ENCODE assay signal across 13 cellular contexts in the genomic region with DNA sequence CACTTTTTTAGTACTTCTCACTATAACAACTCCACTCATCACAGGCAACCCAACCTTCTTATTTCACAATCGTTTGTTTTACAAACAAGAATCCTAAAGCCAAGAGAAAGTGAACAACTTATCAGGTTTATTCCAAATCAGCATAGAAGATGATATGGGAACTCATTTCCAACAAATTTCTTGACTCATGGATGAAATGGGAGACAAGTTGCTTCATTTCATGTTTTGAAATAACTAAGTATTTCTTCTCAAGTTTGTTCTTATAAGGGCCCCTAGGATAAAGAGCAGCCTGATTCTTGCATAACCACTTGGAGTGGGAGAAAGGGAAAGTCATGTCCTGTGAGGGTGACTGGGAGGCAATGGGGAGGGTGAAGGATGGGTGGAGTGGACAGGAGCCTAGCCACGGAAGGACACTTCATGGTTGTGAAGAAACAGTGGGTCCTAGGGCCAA.
DNase-seq lines count a peak whose midpoint lies in the region; ATAC-seq and TF ChIP-seq lines count a peak whose summit lies in the region.
"Had no signal": no experiment of that assay in that cellular context is flagged by ENCODE, and none has a peak within 500 bp of the region (broad histone marks: within the 10 kb centered on the region; RNA-seq: fewer than 3 reads in every experiment).

No MANE protein-coding gene starts in this region.

- H3K36me3 ChIP-seq in ACC112 (ENCODE audit: insufficient read depth, low read length): no peaks in the 10 kb centered on the region
- no peaks in the 10 kb centered on the region for H3K36me3 ChIP-seq in osteoblast (ENCODE audit: insufficient read depth, low read length)
- H3K36me3 ChIP-seq: ovary had no signal

- H3K27ac ChIP-seq in ACC112 (ENCODE audit: low read depth, low read length) (peak overlapping the region; percentile 96), osteoblast (ENCODE audit: low read depth, low read length) (peak overlapping the region; percentile 50)
- H3K27ac ChIP-seq: ovary had no signal

- peaks cover 26% of the 10 kb centered on the region for H3K4me1 Mint-ChIP-seq in activated T-cell treated with anti-CD3 and anti-CD28 coated beads, Interleukin-2, amount 50 U/mL, for 4 hours (ENCODE audit: low read depth)

- no peak overlapping the region for H2AFZ ChIP-seq in ACC112 (ENCODE audit: low read length, unreplicated experiment)
- H2AFZ ChIP-seq in osteoblast (ENCODE audit: low read length): peak overlapping the region; percentile 11

- peak; percentile 41 for DNase-seq in NB4 (ENCODE audit: low read depth)
- DNase-seq in fibroblast of peridontal ligament (ENCODE audit: extremely low read depth): peak; percentile 94
- no peak for DNase-seq in osteoblast (ENCODE audit: insufficient read length, low spot score, missing footprints)
- no peak for DNase-seq in activated T-cell treated with anti-CD3 and anti-CD28 coated beads, Interleukin-2, amount 50 U/mL, for 4 hours
- DNase-seq in HuH-7 (ENCODE audit: low spot score): no peak
- DNase-seq in KG1 (lab: John Stamatoyannopoulos, UW): no peak
- DNase-seq: activated CD8-positive, alpha-beta T cell treated with anti-CD3 and anti-CD28 coated beads, Interleukin-2, amount 10 ng/mL, durations not matched to agents 7 days and 5 days; dermis blood vessel endothelial cell; EL had no signal

- H3K4me1 ChIP-seq in ACC112 (ENCODE audit: control insufficient read depth, insufficient read depth, low read length, unreplicated experiment) (peaks cover 53% of the 10 kb centered on the region), osteoblast (ENCODE audit: insufficient read depth, low read length) (peaks cover 28% of the 10 kb centered on the region)

- TF ChIP-seq CTCF in NB4 (IDR thresholded peaks at IDR 0.05; ENCODE audit: low read depth, low read length) (no peak), osteoblast (IDR thresholded peaks at IDR 0.05; ENCODE audit: extremely low read depth, low read depth, low read length) (no peak)

- peaks cover 2% of the 10 kb centered on the region for H3K36me3 Mint-ChIP-seq in activated T-cell treated with anti-CD3 and anti-CD28 coated beads, Interleukin-2, amount 50 U/mL, for 4 hours (ENCODE audit: insufficient read depth)

- no peak for ATAC-seq in activated T-cell treated with anti-CD3 and anti-CD28 coated beads, Interleukin-2, amount 50 U/mL, for 4 hours
- ATAC-seq in HG03520 (IDR thresholded peaks at IDR 0.05; ENCODE audit: unreplicated experiment): no peak
- ATAC-seq: activated CD8-positive, alpha-beta T cell treated with anti-CD3 and anti-CD28 coated beads, Interleukin-2, amount 10 ng/mL, durations not matched to agents 7 days and 5 days; activated naive CD4-positive, alpha-beta T cell treated with anti-CD3 and anti-CD28 coated beads, Interleukin-2, amount 50 U/mL, for 72 hours had no signal

- H3K9me3 ChIP-seq in osteoblast (ENCODE audit: low read depth, low read length): no peaks in the 10 kb centered on the region
- H3K9me3 ChIP-seq: ovary had no signal

- no peak overlapping the region for H3K4me2 ChIP-seq in osteoblast (ENCODE audit: insufficient read depth, low read length)

- no peak overlapping the region for H3K4me3 Mint-ChIP-seq in activated T-cell treated with anti-CD3 and anti-CD28 coated beads, Interleukin-2, amount 50 U/mL, for 4 hours
- H3K4me3 Mint-ChIP-seq: activated CD8-positive, alpha-beta T cell treated with anti-CD3 and anti-CD28 coated beads, Interleukin-2, amount 10 ng/mL, durations not matched to agents 7 days and 5 days had no signal

- no peaks in the 10 kb centered on the region for H3K27me3 Mint-ChIP-seq in activated T-cell treated with anti-CD3 and anti-CD28 coated beads, Interleukin-2, amount 50 U/mL, for 4 hours (ENCODE audit: low read depth)

- no peak for TF ChIP-seq POLR2A in NB4 (IDR thresholded peaks at IDR 0.05; ENCODE audit: extremely low read depth, insufficient read length)

- H3K4me3 ChIP-seq in ACC112 (ENCODE audit: low read depth, low read length) (no peak overlapping the region), NB4 (ENCODE audit: low read depth, low read length) (no peak overlapping the region), osteoblast (ENCODE audit: insufficient read depth, low read length) (no peak overlapping the region)
- H3K4me3 ChIP-seq: ovary had no signal

- H3K27me3 ChIP-seq in ACC112 (ENCODE audit: insufficient read depth, low read length) (no peaks in the 10 kb centered on the region), osteoblast (ENCODE audit: insufficient read depth, low read length) (no peaks in the 10 kb centered on the region)
- H3K27me3 ChIP-seq: ovary had no signal

- H3K79me2 ChIP-seq in ACC112 (ENCODE audit: control insufficient read depth, insufficient read depth, low read length, unreplicated experiment) (no peaks in the 10 kb centered on the region), osteoblast (ENCODE audit: insufficient read depth, low read length) (no peaks in the 10 kb centered on the region)

- H3K9me3 Mint-ChIP-seq in activated T-cell treated with anti-CD3 and anti-CD28 coated beads, Interleukin-2, amount 50 U/mL, for 4 hours: peaks cover 11% of the 10 kb centered on the region

- H4K20me1 ChIP-seq in osteoblast (ENCODE audit: insufficient read depth, low read length): no peaks in the 10 kb centered on the region

Comparison
In these comparisons a context has a peak if more than half of its experiments do, and no peak if none do; other contexts are left out.
1. DNase-seq: peak in NB4 (single experiment) and fibroblast of peridontal ligament (single experiment); none in osteoblast (single experiment), activated T-cell treated with anti-CD3 and anti-CD28 coated beads, Interleukin-2, amount 50 U/mL, for 4 hours (single experiment), HuH-7 (single experiment) and KG1 (single experiment).